ENCODE assay signal across 25 cellular contexts in the genomic region with DNA sequence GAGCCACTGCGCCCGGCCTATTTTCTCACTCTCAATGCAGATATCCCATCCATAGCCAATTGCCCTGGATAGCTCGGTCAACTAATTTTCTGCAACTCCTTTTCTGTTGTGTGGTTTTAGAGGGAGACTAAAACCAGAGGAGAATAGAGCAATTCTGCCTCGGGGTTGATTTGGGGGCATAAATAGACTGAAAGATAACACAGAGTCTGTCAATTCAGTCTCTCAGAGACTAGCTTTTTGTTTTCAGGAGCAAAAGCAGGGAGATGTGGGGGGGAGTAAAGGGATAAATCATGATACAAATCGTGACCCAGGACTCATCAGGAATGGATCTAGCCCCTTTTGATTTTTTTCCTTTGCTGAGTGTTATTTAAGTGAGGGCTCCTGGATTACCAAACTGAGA. TPM values are rescaled to one million over a fixed set of nuclear protein-coding genes. Genes with fewer than 3 reads are reported as not detected.
DNase-seq lines count a peak whose midpoint lies in the region; ATAC-seq and TF ChIP-seq lines count a peak whose summit lies in the region.
"Had no signal": no experiment of that assay in that cellular context is flagged by ENCODE, and none has a peak within 500 bp of the region (broad histone marks: within the 10 kb centered on the region; RNA-seq: fewer than 3 reads in every experiment).

No MANE protein-coding gene starts in this region.

- H4K20me1 ChIP-seq in neural progenitor cell (ENCODE audit: low read depth): peaks cover 6% of the 10 kb centered on the region

- POLR2A ChIA-PET in CD4-positive, alpha-beta T cell (lab: Charles Lee): interaction anchor here (0.8 kb wide), 1 partner anchor 28 kb away, joined by 4 read pairs; no protein-coding TSS in a partner anchor

- peaks cover 30% of the 10 kb centered on the region for H3F3A ChIP-seq in neural progenitor cell (ENCODE audit: low read depth)

- TF ChIP-seq CTCF in CD14-positive monocyte (IDR thresholded peaks at IDR 0.05) (no peak), mesothelial cell of epicardium (IDR thresholded peaks at IDR 0.05; ENCODE audit: unreplicated experiment) (no peak), body of pancreas (IDR thresholded peaks at IDR 0.05) (no peak), neural progenitor cell (IDR thresholded peaks at IDR 0.05) (no peak)
- TF ChIP-seq CTCF in CD4-positive, alpha-beta T cell (IDR thresholded peaks at IDR 0.05): no peak

- 79 to 85% methylated on average over 5 of the region's 5 CpGs for WGBS in body of pancreas, 2 donors

- H3K4me3 Mint-ChIP-seq in CD14-positive monocyte (no peak overlapping the region), mesothelial cell of epicardium (no peak overlapping the region), neural progenitor cell (no peak overlapping the region)
- peak overlapping the region; percentile 6 for H3K4me3 Mint-ChIP-seq in CD4-positive, alpha-beta T cell
- no peak overlapping the region for H3K4me3 Mint-ChIP-seq in activated T-helper 1 cell treated with anti-CD3 and anti-CD28 coated beads, Interleukin-12 subunit alpha, Interleukin-12 subunit beta, Interleukin-2, Interleukin-4 antibody, amounts not matched to agents 30 ng/mL and 10 ng/mL and 1 ng/mL, durations not matched to agents 14 hours and 24 hours and 36 hours
- H3K4me3 Mint-ChIP-seq: activated B cell treated with CpG ODN at 0.5 μM for 24 hours had no signal

- H3K4me1 Mint-ChIP-seq in CD14-positive monocyte (peaks cover 59% of the 10 kb centered on the region), mesothelial cell of epicardium (peaks cover 47% of the 10 kb centered on the region), neural progenitor cell (peaks cover 28% of the 10 kb centered on the region)
- peaks cover 60% of the 10 kb centered on the region for H3K4me1 Mint-ChIP-seq in CD4-positive, alpha-beta T cell (ENCODE audit: low read depth)
- H3K4me1 Mint-ChIP-seq in activated T-helper 1 cell treated with anti-CD3 and anti-CD28 coated beads, Interleukin-12 subunit alpha, Interleukin-12 subunit beta, Interleukin-2, Interleukin-4 antibody, amounts not matched to agents 30 ng/mL and 10 ng/mL and 1 ng/mL, durations not matched to agents 14 hours and 24 hours and 36 hours (ENCODE audit: low read depth): peaks cover 54% of the 10 kb centered on the region

- CTCF ChIA-PET in CD4-positive, alpha-beta T cell (lab: Charles Lee): no interaction called here

- H3K4me1 ChIP-seq in body of pancreas (peaks cover 84% of the 10 kb centered on the region), neural progenitor cell (peaks cover 10% of the 10 kb centered on the region)
- H3K4me1 ChIP-seq: SJCRH30 had no signal

- H3K79me2 ChIP-seq in neural progenitor cell (ENCODE audit: low read depth): peaks cover 96% of the 10 kb centered on the region

- H3K4me2 ChIP-seq in neural progenitor cell: no peak overlapping the region
- H3K4me2 ChIP-seq: hepatocyte had no signal

- H3K4me3 ChIP-seq in body of pancreas (no peak overlapping the region), neural progenitor cell (no peak overlapping the region)
- H3K4me3 ChIP-seq: colonic mucosa, hepatocyte, SJCRH30, stomach, upper lobe of left lung had no signal

- TF ChIP-seq POLR2A in body of pancreas (IDR thresholded peaks at IDR 0.05): no peak

- no peak for DNase-seq in CD14-positive monocyte (ENCODE audit: low spot score)
- no peak for DNase-seq in CD4-positive, alpha-beta T cell
- no peak for DNase-seq in activated T-helper 1 cell treated with anti-CD3 and anti-CD28 coated beads, Interleukin-12 subunit alpha, Interleukin-12 subunit beta, Interleukin-2, Interleukin-4 antibody, amounts not matched to agents 30 ng/mL and 10 ng/mL and 1 ng/mL, durations not matched to agents 14 hours and 24 hours and 36 hours (ENCODE audit: low spot score)
- no peak for DNase-seq in mesothelial cell of epicardium (ENCODE audit: low spot score in 2 of 2, unreplicated experiment in 2 of 2)
- no peak for DNase-seq in body of pancreas
- no peak for DNase-seq in NCI-H2107 treated with DMSO at 0.1 percent for 48 hours (lab: John Stamatoyannopoulos, UW; ENCODE audit: unreplicated experiment)
- no peak for DNase-seq in neural progenitor cell (ENCODE audit: low spot score)
- DNase-seq: activated B cell treated with CpG ODN at 0.5 μM for 24 hours; Calu3; colonic mucosa; KG1; MV-4-11; NCI-H1694; NCI-H2227 treated with DMSO at 0.1 percent for 48 hours; NCI-H82; retina; SJCRH30; stimulated activated CD4-positive, alpha-beta T cell treated with anti-CD3 and anti-CD28 coated beads, Interleukin-4, amount 100 ng/mL, for 1 hour; stomach; T-helper 9 cell; upper lobe of left lung had no signal

- H3K27ac ChIP-seq in CD4-positive, alpha-beta T cell (ENCODE audit: low read depth, low read length): no peak overlapping the region
- H3K27ac ChIP-seq in body of pancreas: no peak overlapping the region
- no peak overlapping the region for H3K27ac ChIP-seq in neural progenitor cell
- H3K27ac ChIP-seq: colonic mucosa, hepatocyte, SJCRH30, stomach had no signal

- intact Hi-C loops in CD14-positive monocyte (cut with micrococcal nuclease): loop anchor here in 1 of 2 donors (5.0 kb wide), 1 partner anchor 34 kb away; no protein-coding TSS in a partner anchor
- intact Hi-C loops in CD4-positive, alpha-beta T cell (cut with DNase I, micrococcal nuclease): no loop called here
- intact Hi-C loops in activated T-helper 1 cell treated with anti-CD3 and anti-CD28 coated beads, Interleukin-12 subunit alpha, Interleukin-12 subunit beta, Interleukin-2, Interleukin-4 antibody, amounts not matched to agents 30 ng/mL and 10 ng/mL and 1 ng/mL, durations not matched to agents 14 hours and 24 hours and 36 hours (cut with micrococcal nuclease): no loop called here
- intact Hi-C loops in body of pancreas (cut with DNase I): no loop called here

- H3K36me3 Mint-ChIP-seq in CD14-positive monocyte: peaks cover 2 to 11% of the 10 kb centered on the region in 2 donors
- peaks cover 14% of the 10 kb centered on the region for H3K36me3 Mint-ChIP-seq in CD4-positive, alpha-beta T cell (ENCODE audit: low read depth)
- H3K36me3 Mint-ChIP-seq in activated T-helper 1 cell treated with anti-CD3 and anti-CD28 coated beads, Interleukin-12 subunit alpha, Interleukin-12 subunit beta, Interleukin-2, Interleukin-4 antibody, amounts not matched to agents 30 ng/mL and 10 ng/mL and 1 ng/mL, durations not matched to agents 14 hours and 24 hours and 36 hours (ENCODE audit: low read depth): peaks cover 6% of the 10 kb centered on the region
- H3K36me3 Mint-ChIP-seq in mesothelial cell of epicardium: no peaks in the 10 kb centered on the region
- peaks cover 5% of the 10 kb centered on the region for H3K36me3 Mint-ChIP-seq in neural progenitor cell

- peak overlapping the region; percentile 31 to 78 (median 73) for H3K27ac Mint-ChIP-seq in CD14-positive monocyte
- peak overlapping the region; percentile 80 for H3K27ac Mint-ChIP-seq in CD4-positive, alpha-beta T cell
- peak overlapping the region; percentile 34 for H3K27ac Mint-ChIP-seq in activated T-helper 1 cell treated with anti-CD3 and anti-CD28 coated beads, Interleukin-12 subunit alpha, Interleukin-12 subunit beta, Interleukin-2, Interleukin-4 antibody, amounts not matched to agents 30 ng/mL and 10 ng/mL and 1 ng/mL, durations not matched to agents 14 hours and 24 hours and 36 hours
- H3K27ac Mint-ChIP-seq in mesothelial cell of epicardium: peak overlapping the region; percentile 91
- no peak overlapping the region for H3K27ac Mint-ChIP-seq in neural progenitor cell
- H3K27ac Mint-ChIP-seq: activated B cell treated with CpG ODN at 0.5 μM for 24 hours had no signal

- H3K27me3 Mint-ChIP-seq in CD14-positive monocyte (ENCODE audit: low read depth in 3 of 3) (no peaks in the 10 kb centered on the region), mesothelial cell of epicardium (ENCODE audit: low read depth) (no peaks in the 10 kb centered on the region), neural progenitor cell (ENCODE audit: insufficient read depth, low read depth) (peaks cover 4% of the 10 kb centered on the region)
- no peaks in the 10 kb centered on the region for H3K27me3 Mint-ChIP-seq in CD4-positive, alpha-beta T cell
- H3K27me3 Mint-ChIP-seq in activated T-helper 1 cell treated with anti-CD3 and anti-CD28 coated beads, Interleukin-12 subunit alpha, Interleukin-12 subunit beta, Interleukin-2, Interleukin-4 antibody, amounts not matched to agents 30 ng/mL and 10 ng/mL and 1 ng/mL, durations not matched to agents 14 hours and 24 hours and 36 hours (ENCODE audit: insufficient read depth): no peaks in the 10 kb centered on the region
- H3K27me3 Mint-ChIP-seq: activated B cell treated with CpG ODN at 0.5 μM for 24 hours had no signal

- no peak for ATAC-seq in CD4-positive, alpha-beta T cell (ENCODE audit: poor library complexity)
- ATAC-seq in body of pancreas: no peak

- no peak overlapping the region for H2AFZ ChIP-seq in neural progenitor cell (replicated peaks)
- H2AFZ ChIP-seq: hepatocyte had no signal

- no peaks in the 10 kb centered on the region for H3K27me3 ChIP-seq in CD4-positive, alpha-beta T cell (ENCODE audit: control insufficient read depth, insufficient read depth, low read length)
- H3K27me3 ChIP-seq in body of pancreas (no peaks in the 10 kb centered on the region), neural progenitor cell (no peaks in the 10 kb centered on the region)
- H3K27me3 ChIP-seq: colonic mucosa, hepatocyte, SJCRH30, stomach, upper lobe of left lung had no signal

- H3K9ac ChIP-seq in neural progenitor cell: no peak overlapping the region

- H3K36me3 ChIP-seq in body of pancreas (replicated peaks in 1 of 2; ENCODE audit: insufficient read depth in 1 of 2, low read depth in 2 of 2) (peaks cover 0 to 3% of the 10 kb centered on the region in 2 donors), neural progenitor cell (no peaks in the 10 kb centered on the region)
- H3K36me3 ChIP-seq: colonic mucosa had no signal

- H3K9me3 ChIP-seq in CD4-positive, alpha-beta T cell (ENCODE audit: control insufficient read depth, low read length): no peaks in the 10 kb centered on the region
- H3K9me3 ChIP-seq in body of pancreas: no peaks in the 10 kb centered on the region
- H3K9me3 ChIP-seq in neural progenitor cell (ENCODE audit: low read depth): no peaks in the 10 kb centered on the region
- H3K9me3 ChIP-seq: colonic mucosa, SJCRH30, stomach, upper lobe of left lung had no signal

- H3K9me3 Mint-ChIP-seq in CD14-positive monocyte (no peaks in the 10 kb centered on the region), mesothelial cell of epicardium (no peaks in the 10 kb centered on the region), neural progenitor cell (no peaks in the 10 kb centered on the region)
- H3K9me3 Mint-ChIP-seq in CD4-positive, alpha-beta T cell: no peaks in the 10 kb centered on the region
- H3K9me3 Mint-ChIP-seq in activated T-helper 1 cell treated with anti-CD3 and anti-CD28 coated beads, Interleukin-12 subunit alpha, Interleukin-12 subunit beta, Interleukin-2, Interleukin-4 antibody, amounts not matched to agents 30 ng/mL and 10 ng/mL and 1 ng/mL, durations not matched to agents 14 hours and 24 hours and 36 hours: no peaks in the 10 kb centered on the region
- H3K9me3 Mint-ChIP-seq: activated B cell treated with CpG ODN at 0.5 μM for 24 hours had no signal

RNA-seq across cellular contexts. Expression of gene COPZ1, which starts 6.5 kb away (rescaled TPM):
- 100 to 1,000 TPM; 176 to 190 TPM for polyA plus RNA-seq in CD14-positive monocyte
- total RNA-seq in CD4-positive, alpha-beta T cell: 10 to 100 TPM; 31.2 to 33.9 TPM
- total RNA-seq in activated T-helper 1 cell treated with anti-CD3 and anti-CD28 coated beads, Interleukin-12 subunit alpha, Interleukin-12 subunit beta, Interleukin-2, Interleukin-4 antibody, amounts not matched to agents 30 ng/mL and 10 ng/mL and 1 ng/mL, durations not matched to agents 14 hours and 24 hours and 36 hours: 115 and 123 TPM in 2 replicates
- 137 to 145 TPM (median 143 TPM) in 3 replicates for total RNA-seq in mesothelial cell of epicardium
- total RNA-seq in body of pancreas: 10 to 100 TPM; 34.3 to 71.3 TPM
- 197 and 219 TPM in 2 replicates for total RNA-seq in neural progenitor cell (ENCODE audit: low replicate concordance)

RNA-seq across cellular contexts. Expression of gene NFE2, which starts 30.6 kb away (rescaled TPM):
- 100 to 1,000 TPM in 1 of 2 donors, 10 to 100 TPM in 1; 79.5 to 157 TPM for polyA plus RNA-seq in CD14-positive monocyte
- total RNA-seq in CD4-positive, alpha-beta T cell: under 1 TPM in 1 of 2 experiments, not detected in 1; 0.20 TPM
- total RNA-seq in activated T-helper 1 cell treated with anti-CD3 and anti-CD28 coated beads, Interleukin-12 subunit alpha, Interleukin-12 subunit beta, Interleukin-2, Interleukin-4 antibody, amounts not matched to agents 30 ng/mL and 10 ng/mL and 1 ng/mL, durations not matched to agents 14 hours and 24 hours and 36 hours: not detected in 2 replicates
- 0.45 to 0.75 TPM (median 0.47 TPM) in 3 replicates for total RNA-seq in mesothelial cell of epicardium
- under 1 TPM in 1 of 2 donors, not detected in 1; 0.26 TPM for total RNA-seq in body of pancreas
- 2.8 and 4.3 TPM in 2 replicates for total RNA-seq in neural progenitor cell (ENCODE audit: low replicate concordance)
- total RNA-seq: activated B cell treated with CpG ODN at 0.5 μM for 24 hours, Daoy, hepatocyte, OCI-LY7, SJCRH30 had no signal

RNA-seq across cellular contexts. Expression of gene GPR84, which starts 32.8 kb away (rescaled TPM):
- polyA plus RNA-seq in CD14-positive monocyte: 1 to 10 TPM; 2.4 to 5.6 TPM
- under 1 TPM; 0.27 to 0.53 TPM for total RNA-seq in CD4-positive, alpha-beta T cell
- total RNA-seq in activated T-helper 1 cell treated with anti-CD3 and anti-CD28 coated beads, Interleukin-12 subunit alpha, Interleukin-12 subunit beta, Interleukin-2, Interleukin-4 antibody, amounts not matched to agents 30 ng/mL and 10 ng/mL and 1 ng/mL, durations not matched to agents 14 hours and 24 hours and 36 hours: 2.3 and 2.4 TPM in 2 replicates
- total RNA-seq in mesothelial cell of epicardium (0.18 to 0.32 TPM (median 0.24 TPM) in 3 replicates), body of pancreas (not detected), neural progenitor cell (ENCODE audit: low replicate concordance) (not detected in 2 replicates)
- total RNA-seq: activated B cell treated with CpG ODN at 0.5 μM for 24 hours, Calu3, Daoy, H4, SJCRH30, stomach had no signal
- polyA plus RNA-seq: hepatocyte had no signal

RNA-seq across cellular contexts. Expression of gene HNRNPA1, which starts 50.9 kb away (rescaled TPM):
- polyA plus RNA-seq in CD14-positive monocyte: 100 to 1,000 TPM; 266 to 308 TPM
- 1,000 to 10,000 TPM; 1,969 to 1,994 TPM for total RNA-seq in CD4-positive, alpha-beta T cell
- total RNA-seq in activated T-helper 1 cell treated with anti-CD3 and anti-CD28 coated beads, Interleukin-12 subunit alpha, Interleukin-12 subunit beta, Interleukin-2, Interleukin-4 antibody, amounts not matched to agents 30 ng/mL and 10 ng/mL and 1 ng/mL, durations not matched to agents 14 hours and 24 hours and 36 hours: 1,740 and 1,765 TPM in 2 replicates
- total RNA-seq in mesothelial cell of epicardium: 2,201 to 2,231 TPM (median 2,205 TPM) in 3 replicates
- total RNA-seq in body of pancreas: 100 to 1,000 TPM; 246 to 247 TPM
- total RNA-seq in neural progenitor cell (ENCODE audit: low replicate concordance): 1,779 and 2,341 TPM in 2 replicates

RNA-seq across cellular contexts. Expression of gene CBX5, which starts 51.5 kb away (rescaled TPM):
- polyA plus RNA-seq in CD14-positive monocyte: 1 to 10 TPM; 2.9 to 5.4 TPM
- 10 to 100 TPM; 38.8 to 38.9 TPM for total RNA-seq in CD4-positive, alpha-beta T cell
- total RNA-seq in activated T-helper 1 cell treated with anti-CD3 and anti-CD28 coated beads, Interleukin-12 subunit alpha, Interleukin-12 subunit beta, Interleukin-2, Interleukin-4 antibody, amounts not matched to agents 30 ng/mL and 10 ng/mL and 1 ng/mL, durations not matched to agents 14 hours and 24 hours and 36 hours: 99.8 and 106 TPM in 2 replicates
- total RNA-seq in mesothelial cell of epicardium (209 to 219 TPM (median 217 TPM) in 3 replicates), body of pancreas (10 to 100 TPM; 27.0 to 34.3 TPM), neural progenitor cell (ENCODE audit: low replicate concordance) (232 and 288 TPM in 2 replicates)
